10 cellular contexts compared by ENCODE assay signal in the genomic region with DNA sequence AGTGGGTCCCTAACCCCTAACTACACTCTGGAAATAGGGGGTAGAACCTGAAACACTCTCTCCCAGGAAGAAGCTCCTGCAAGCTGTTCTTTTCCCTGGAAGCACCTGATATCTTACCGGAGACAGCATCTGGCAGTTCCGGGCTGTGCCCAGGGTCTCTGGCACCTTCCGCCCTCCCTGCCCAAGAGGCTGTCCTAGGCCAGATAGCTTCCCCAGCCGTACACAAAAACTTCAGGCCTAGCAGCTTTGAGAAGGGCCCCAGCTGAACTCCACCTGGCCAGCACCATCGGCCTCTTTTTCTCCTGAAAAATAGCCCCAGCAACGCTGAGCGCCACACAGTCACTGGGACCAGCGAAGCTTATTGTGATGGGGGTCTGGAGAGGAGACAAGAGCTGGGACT. TPM values are rescaled to one million over a fixed set of nuclear protein-coding genes. Genes with fewer than 3 reads are reported as not detected.
DNase-seq lines count a peak whose midpoint lies in the region; ATAC-seq, FAIRE-seq and TF ChIP-seq lines count a peak whose summit lies in the region.
"Had no signal": no experiment of that assay in that cellular context is flagged by ENCODE, and none has a peak within 500 bp of the region (broad histone marks: within the 10 kb centered on the region; RNA-seq: fewer than 3 reads in every experiment).

No MANE protein-coding gene starts in this region.

- ATAC-seq in right cardiac atrium (no peak), Right ventricle myocardium inferior (no peak), natural killer cell (no peak)

- H3K9me3 Mint-ChIP-seq in natural killer cell: no peaks in the 10 kb centered on the region

- peaks cover 33% of the 10 kb centered on the region for H3K79me2 ChIP-seq in mammary epithelial cell (ENCODE audit: insufficient read depth, low read length)

- H3K36me3 ChIP-seq in mammary epithelial cell (ENCODE audit: insufficient read depth, low read length) (peaks cover 18% of the 10 kb centered on the region), vagina (peaks cover 0 to 12% of the 10 kb centered on the region in 2 donors)

- H3K9me3 ChIP-seq in right cardiac atrium (ENCODE audit: control insufficient read depth, low read length) (no peaks in the 10 kb centered on the region), mammary epithelial cell (replicated peaks; ENCODE audit: insufficient read depth, low read length) (no peaks in the 10 kb centered on the region), vagina (no peaks in the 10 kb centered on the region)

- H3K27ac ChIP-seq in right cardiac atrium (ENCODE audit: low read length): peak overlapping the region; percentile 69
- H3K27ac ChIP-seq in mammary epithelial cell (ENCODE audit: insufficient read depth, low read depth, low read length): peak overlapping the region; percentile 91
- peak overlapping the region; percentile 90 for H3K27ac ChIP-seq in vagina

- no peak for TF ChIP-seq POLR2A in vagina (IDR thresholded peaks at IDR 0.05)

- in situ Hi-C loops in mammary epithelial cell (cut with MboI; ENCODE audit: low sequenced_read_pairs in 2 of 2): no loop called here

- H3K4me1 Mint-ChIP-seq in natural killer cell: peaks cover 17 to 33% of the 10 kb centered on the region in 2 donors

- H3K4me3 ChIP-seq in right cardiac atrium (ENCODE audit: low read length): peak overlapping the region; percentile 77
- peak overlapping the region in 1 of 3 experiments; percentile 89 for H3K4me3 ChIP-seq in mammary epithelial cell (replicated peaks in 1 of 3; ENCODE audit: insufficient read depth in 1 of 3, low read depth in 2 of 3, low read length in 3 of 3)
- H3K4me3 ChIP-seq in vagina: peak overlapping the region in 1 of 2 donors; percentile 79

- H3K27me3 ChIP-seq in right cardiac atrium (ENCODE audit: control insufficient read depth, insufficient read depth): no peaks in the 10 kb centered on the region
- no peaks in the 10 kb centered on the region for H3K27me3 ChIP-seq in mammary epithelial cell (ENCODE audit: insufficient read depth, low read length)
- no peaks in the 10 kb centered on the region for H3K27me3 ChIP-seq in vagina

- 87% methylated on average over 8 of the region's 8 CpGs for WGBS in right cardiac atrium
- 71% methylated on average over 8 of the region's 8 CpGs for WGBS in mammary epithelial cell (ENCODE audit: low coverage, missing lambda C conversion rate)

- H3K4me3 Mint-ChIP-seq in natural killer cell: peak overlapping the region; percentile 29

- H3K4me2 ChIP-seq in mammary epithelial cell (ENCODE audit: insufficient read depth, low read depth, low read length): peak overlapping the region; percentile 6

- DNase-seq in right cardiac atrium (peak in 1 of 3 donors; percentile 60), Right ventricle myocardium inferior (ENCODE audit: missing footprints) (no peak), mammary epithelial cell (no peak), natural killer cell (no peak), vagina (ENCODE audit: extremely low spot score in 2 of 2) (no peak), HTR-8/SVneo (ENCODE audit: insufficient read length, low spot score) (no peak), kidney tubule cell (ENCODE audit: low spot score) (no peak), MV-4-11 (lab: John Stamatoyannopoulos, UW) (no peak)
- DNase-seq: activated naive CD8-positive, alpha-beta T cell treated with anti-CD3 and anti-CD28 coated beads, Interleukin-2, amount 10 ng/mL, durations not matched to agents 7 days and 5 days had no signal

- H3K9ac ChIP-seq in mammary epithelial cell (ENCODE audit: insufficient read depth, low read length): no peak overlapping the region

- no peak overlapping the region for H2AFZ ChIP-seq in mammary epithelial cell (ENCODE audit: low read depth, low read length)

- CTCF ChIA-PET in mammary epithelial cell (lab: Charles Lee; ENCODE audit: low non-redundant PET): no interaction called here

- intact Hi-C loops in right cardiac atrium (cut with DNase I) (no loop called here), Right ventricle myocardium inferior (cut with DNase I) (loop anchor here (5.0 kb wide), 2 partner anchors 361 to 596 kb away; no protein-coding TSS in a partner anchor), mammary epithelial cell (cut with micrococcal nuclease) (no loop called here), natural killer cell (cut with micrococcal nuclease) (loop anchor here (1.0 to 5.0 kb wide), 5 partner anchors 14 to 788 kb away; partner anchors contain the start of genes RDH14, TTC32 and WDR35), vagina (cut with DNase I) (no loop called here)

- peaks cover 6% of the 10 kb centered on the region for H3K4me1 ChIP-seq in right cardiac atrium (ENCODE audit: control insufficient read depth, insufficient read depth, low read length)
- H3K4me1 ChIP-seq in mammary epithelial cell (ENCODE audit: insufficient read depth, low read length): peaks cover 5% of the 10 kb centered on the region
- peaks cover 10% of the 10 kb centered on the region for H3K4me1 ChIP-seq in vagina

- no TSS peak for BruUV-seq in mammary epithelial cell (replicated peaks; lab: Mats Ljungman, UMichigan)

- H3K36me3 Mint-ChIP-seq in natural killer cell: no peaks in the 10 kb centered on the region

- H4K20me1 ChIP-seq in mammary epithelial cell (ENCODE audit: insufficient read depth, low read length): no peaks in the 10 kb centered on the region

- peak overlapping the region; percentile 95 to 98 for H3K27ac Mint-ChIP-seq in natural killer cell

- no peak for FAIRE-seq in HTR-8/SVneo (lab: Jason Lieb, UNC)

- peaks cover 27 to 36% of the 10 kb centered on the region in 2 donors for H3K27me3 Mint-ChIP-seq in natural killer cell (ENCODE audit: low read depth in 2 of 2)

- TF ChIP-seq CTCF in mammary epithelial cell (conservative IDR thresholded peaks at IDR 0.05 in 1 of 2, IDR thresholded peaks at IDR 0.05 in 1 of 2; ENCODE audit: extremely low read depth in 1 of 2, insufficient read depth in 1 of 2, low read depth in 1 of 2, low read length in 2 of 2) (no peak), natural killer cell (IDR thresholded peaks at IDR 0.05) (no peak), vagina (IDR thresholded peaks at IDR 0.05) (no peak)

- dilution Hi-C loops in mammary epithelial cell (cut with HindIII; ENCODE audit: low sequenced_read_pairs): no loop called here

RNA-seq across cellular contexts. Expression of gene OSR1, which starts 9.7 kb away (rescaled TPM):
- total RNA-seq in right cardiac atrium: 10 to 100 TPM in 1 of 4 donors, 1 to 10 TPM in 3; 5.7 to 26.5 (median 8.7) TPM
- 9.6 TPM for polyA plus RNA-seq in right cardiac atrium
- 6.3 TPM for total RNA-seq in Right ventricle myocardium inferior
- 10 to 100 TPM; 37.8 to 45.9 TPM for total RNA-seq in mammary epithelial cell
- polyA plus RNA-seq in mammary epithelial cell: 31.8 TPM
- 19.6 TPM for polyA minus RNA-seq in mammary epithelial cell
- total RNA-seq in natural killer cell: not detected
- 5.9 TPM for total RNA-seq in vagina
- total RNA-seq: activated naive CD8-positive, alpha-beta T cell treated with anti-CD3 and anti-CD28 coated beads, Interleukin-2, amount 10 ng/mL, durations not matched to agents 7 days and 5 days; SK-MEL-5 had no signal

Comparison
In these comparisons a context has a peak if more than half of its experiments do, and no peak if none do; other contexts are left out.
1. intact Hi-C loops: an anchor here in Right ventricle myocardium inferior (5.0 kb wide) and natural killer cell (1.0 to 5.0 kb wide); none called in right cardiac atrium, mammary epithelial cell and vagina.